34 cellular contexts compared by ENCODE assay signal in genomic region chr18:69291755-69292154, GRCh38.
"Had no signal": no experiment of that assay in that cellular context is flagged by ENCODE, and none has a peak within 500 bp of the region (broad histone marks: within the 10 kb centered on the region; RNA-seq: fewer than 3 reads in every experiment).

No MANE protein-coding gene starts in this region.

- H3K27me3 ChIP-seq: MG63 had no signal

- H3K4me3 ChIP-seq: MG63 had no signal

- DNase-seq: Karpas-422, Kasumi-1, MG63, MM.1S, MV-4-11, NCI-H1048, NCI-H1092, NCI-H1092 treated with DMSO at 0.1 percent for 48 hours, NCI-H1105, NCI-H1105 treated with DMSO at 0.1 percent for 48 hours, NCI-H1417, NCI-H1417 treated with DMSO at 0.1 percent for 48 hours, NCI-H1436, NCI-H1436 treated with DMSO at 0.1 percent for 48 hours, NCI-H146, NCI-H1694, NCI-H1694 treated with DMSO at 0.1 percent for 48 hours, NCI-H187, NCI-H187 treated with DMSO at 0.1 percent for 48 hours, NCI-H1930, NCI-H2029, NCI-H2029 treated with DMSO at 0.1 percent for 48 hours, NCI-H2081, NCI-H2081 treated with DMSO at 0.1 percent for 48 hours, NCI-H2107, NCI-H2171, NCI-H2171 treated with DMSO at 0.1 percent for 48 hours, NCI-H2227 treated with DMSO at 0.1 percent for 48 hours, NCI-H226, NCI-H345, NCI-H446, NCI-H446 treated with DMSO at 0.1 percent for 48 hours, NCI-H510A, NCI-H510A treated with DMSO at 0.1 percent for 48 hours had no signal

- H3K36me3 ChIP-seq: MG63 had no signal

- H3K9me3 ChIP-seq: MG63 had no signal
